Comparison of ENCODE assay signal across 17 cellular contexts in the genomic region with DNA sequence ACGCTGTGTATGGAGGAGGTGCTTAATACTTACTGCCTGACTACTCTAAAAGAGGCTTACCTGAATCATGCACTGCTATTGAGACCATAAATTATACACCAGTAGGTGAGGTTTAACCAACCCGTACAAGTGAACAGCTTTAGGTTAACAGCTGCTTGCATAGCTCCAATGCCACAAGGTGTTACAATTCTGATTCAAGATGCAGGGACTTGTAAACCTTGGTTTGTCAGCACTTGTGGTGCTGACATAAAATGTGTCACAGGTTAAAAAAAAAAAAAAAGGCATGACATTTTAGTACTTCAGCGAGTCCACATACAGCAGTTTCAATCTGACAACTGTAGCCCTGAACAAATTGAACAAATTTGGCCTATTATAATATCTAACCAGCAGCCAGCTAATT. TPM values are rescaled to one million over a fixed set of nuclear protein-coding genes. Genes with fewer than 3 reads are reported as not detected.
DNase-seq lines count a peak whose midpoint lies in the region; ATAC-seq and TF ChIP-seq lines count a peak whose summit lies in the region.
"Had no signal": no experiment of that assay in that cellular context is flagged by ENCODE, and none has a peak within 500 bp of the region (broad histone marks: within the 10 kb centered on the region; RNA-seq: fewer than 3 reads in every experiment).

No MANE protein-coding gene starts in this region.

- peak overlapping the region; percentile 15; the same call in 1 of the 2 replicates for H2AK5ac ChIP-seq in IMR-90 (ENCODE audit: low read depth, low read length)

- no peak overlapping the region; the same call in 1 of the 2 replicates for H4K91ac ChIP-seq in IMR-90 (ENCODE audit: insufficient read depth, low read depth, low read length)

- H3K79me1 ChIP-seq in IMR-90 (ENCODE audit: low read depth in 1 of 2, low read length in 2 of 2), result peaks cover 25 to 57% of the 10 kb centered on the region in 2 experiments

- no peaks in the 10 kb centered on the region for H3K27me3 Mint-ChIP-seq in CD4-positive, CD25-positive, alpha-beta regulatory T cell
- H3K27me3 Mint-ChIP-seq in neural crest cell (ENCODE audit: low read depth), result no peaks in the 10 kb centered on the region
- H3K27me3 Mint-ChIP-seq: stimulated activated memory B cell treated with anti-CD40 and anti-IgM and Interleukin-4, amounts not matched to agents 10 μg/mL and 1 μg/mL and 100 μg/mL, for 72 hours had no signal

- peak overlapping the region; percentile 78 for H2BK5ac ChIP-seq in IMR-90 (ENCODE audit: low read depth, low read length, poor library complexity, severe bottlenecking)

- H4K5ac ChIP-seq in IMR-90 (ENCODE audit: low read depth, low read length), result peak overlapping the region; percentile 42; the same call in 1 of the 2 replicates

- H3K9me1 ChIP-seq in IMR-90 (ENCODE audit: insufficient read depth, low read length), result peaks cover 29% of the 10 kb centered on the region

- dilution Hi-C loops in IMR-90 (cut with HindIII; ENCODE audit: low sequenced_read_pairs, unreplicated experiment), result no loop called here

- no peak for TF ChIP-seq POLR2A in IMR-90 (IDR thresholded peaks at IDR 0.05; ENCODE audit: low read depth, low read length)
- TF ChIP-seq POLR2A in gastroesophageal sphincter (IDR thresholded peaks at IDR 0.05), result no peak

- H3K27ac ChIP-seq in CD4-positive, CD25-positive, alpha-beta regulatory T cell (ENCODE audit: insufficient read depth, low read length, poor library complexity, severe bottlenecking), result no peak overlapping the region
- H3K27ac ChIP-seq in IMR-90 (ENCODE audit: insufficient read depth, low read length), result no peak overlapping the region
- no peak overlapping the region for H3K27ac ChIP-seq in gastroesophageal sphincter
- H3K27ac ChIP-seq: tibial artery had no signal

- BruUV-seq in IMR-90 (replicated peaks; lab: Mats Ljungman, UMichigan), result no TSS peak

- H3K27ac Mint-ChIP-seq in CD4-positive, CD25-positive, alpha-beta regulatory T cell, result peak overlapping the region in 2 of 3 donors; percentile 11 to 32
- peak overlapping the region; percentile 93 for H3K27ac Mint-ChIP-seq in neural crest cell (ENCODE audit: unreplicated experiment)
- H3K27ac Mint-ChIP-seq: stimulated activated memory B cell treated with anti-CD40 and anti-IgM and Interleukin-4, amounts not matched to agents 10 μg/mL and 1 μg/mL and 100 μg/mL, for 72 hours had no signal

- H3K9ac ChIP-seq in IMR-90 (ENCODE audit: low read depth, low read length), result no peak overlapping the region

- peaks cover 27% of the 10 kb centered on the region for H3K36me3 Mint-ChIP-seq in CD4-positive, CD25-positive, alpha-beta regulatory T cell
- peaks cover 2% of the 10 kb centered on the region for H3K36me3 Mint-ChIP-seq in neural crest cell (ENCODE audit: low read depth)

- H3K9me3 ChIP-seq in CD4-positive, CD25-positive, alpha-beta regulatory T cell (ENCODE audit: control insufficient read depth in 2 of 2, low read length in 2 of 2), result no peaks in the 10 kb centered on the region
- H3K9me3 ChIP-seq in IMR-90 (ENCODE audit: control insufficient read depth, insufficient read depth, low read length) (no peaks in the 10 kb centered on the region), HAP-1 (no peaks in the 10 kb centered on the region), gastroesophageal sphincter (no peaks in the 10 kb centered on the region)
- H3K9me3 ChIP-seq: tibial artery had no signal

- no peaks in the 10 kb centered on the region for H3K9me3 Mint-ChIP-seq in CD4-positive, CD25-positive, alpha-beta regulatory T cell
- H3K9me3 Mint-ChIP-seq in neural crest cell, result no peaks in the 10 kb centered on the region
- H3K9me3 Mint-ChIP-seq: mesothelial cell of epicardium; stimulated activated memory B cell treated with anti-CD40 and anti-IgM and Interleukin-4, amounts not matched to agents 10 μg/mL and 1 μg/mL and 100 μg/mL, for 72 hours had no signal

- H3K56ac ChIP-seq in IMR-90 (ENCODE audit: extremely low read depth, insufficient read depth, low read length), result no peak overlapping the region

- intact Hi-C loops in IMR-90 (cut with micrococcal nuclease), result no loop called here

- CTCF ChIA-PET in IMR-90 (lab: Yijun Ruan, JAX) (interaction anchor here (0.6 kb wide), 1 partner anchor 24 kb away, joined by 3 read pairs; no protein-coding TSS in a partner anchor), HEK293T (lab: Yijun Ruan, JAX) (no interaction called here)

- DNase-seq in CD4-positive, CD25-positive, alpha-beta regulatory T cell, result no peak
- no peak for DNase-seq in IMR-90
- DNase-seq in epithelial cell of esophagus (ENCODE audit: low read depth), result peak; percentile 43
- DNase-seq in neural crest cell (ENCODE audit: low read depth, low spot score), result no peak
- DNase-seq in HEK293T (ENCODE audit: extremely low spot score), result no peak
- DNase-seq in HAP-1 (ENCODE audit: low spot score in 2 of 2), result no peak
- no peak for DNase-seq in AG20443 (ENCODE audit: low spot score)
- DNase-seq: activated CD4-positive, alpha-beta T cell treated with anti-CD3 and anti-CD28 coated beads for 48 hours; activated CD8-positive, alpha-beta memory T cell treated with anti-CD3 and anti-CD28 coated beads, Interleukin-2, amount 50 U/mL, for 48 hours; activated naive CD4-positive, alpha-beta T cell; MM.1S; NCI-H187; NCI-H226; tibial artery had no signal

- TF ChIP-seq RAD21 in IMR-90 (IDR thresholded peaks at IDR 0.05; ENCODE audit: low read length), result no peak

- H3K18ac ChIP-seq in IMR-90 (ENCODE audit: low read depth, low read length), result peak overlapping the region; percentile 10; the same call in 1 of the 2 replicates

- TF ChIP-seq CTCF in IMR-90 (conservative IDR thresholded peaks at IDR 0.05; ENCODE audit: low read depth, low read length) (no peak), epithelial cell of esophagus (IDR thresholded peaks at IDR 0.05; ENCODE audit: insufficient read depth, low read depth, low read length, missing control alignments) (no peak), neural crest cell (conservative IDR thresholded peaks at IDR 0.05) (no peak), gastroesophageal sphincter (IDR thresholded peaks at IDR 0.05) (no peak)

- H3K14ac ChIP-seq in IMR-90 (replicated peaks; ENCODE audit: low read depth, low read length), result peak overlapping the region; percentile 59; the same call in 1 of the 2 replicates

- TF ChIP-seq EP300 in gastroesophageal sphincter (IDR thresholded peaks at IDR 0.05), result no peak

- H2AFZ ChIP-seq in IMR-90 (replicated peaks; ENCODE audit: low read length, poor library complexity), result no peak overlapping the region

- H3K4me3 Mint-ChIP-seq in CD4-positive, CD25-positive, alpha-beta regulatory T cell, result no peak overlapping the region
- peak overlapping the region; percentile 79 for H3K4me3 Mint-ChIP-seq in neural crest cell
- H3K4me3 Mint-ChIP-seq: mesothelial cell of epicardium; stimulated activated memory B cell treated with anti-CD40 and anti-IgM and Interleukin-4, amounts not matched to agents 10 μg/mL and 1 μg/mL and 100 μg/mL, for 72 hours had no signal

- peaks cover 56% of the 10 kb centered on the region for H3K36me3 ChIP-seq in CD4-positive, CD25-positive, alpha-beta regulatory T cell (ENCODE audit: control insufficient read depth, insufficient read depth, low read length)
- H3K36me3 ChIP-seq in IMR-90 (ENCODE audit: control insufficient read depth, insufficient read depth, low read length) (peaks cover 12% of the 10 kb centered on the region), HAP-1 (replicated peaks) (peaks cover 16% of the 10 kb centered on the region), gastroesophageal sphincter (peaks cover 0 to 31% of the 10 kb centered on the region in 2 donors)

- ATAC-seq in CD4-positive, CD25-positive, alpha-beta regulatory T cell (ENCODE audit: low read depth in 2 of 2), result no peak
- ATAC-seq in IMR-90 (ENCODE audit: low read depth), result no peak
- no peak for ATAC-seq in gastroesophageal sphincter
- ATAC-seq: stimulated activated memory B cell treated with anti-CD40 and anti-IgM and Interleukin-4, amounts not matched to agents 10 μg/mL and 1 μg/mL and 100 μg/mL, for 72 hours had no signal

- peak overlapping the region; percentile 41; the same call in 1 of the 2 replicates for H3K23ac ChIP-seq in IMR-90 (ENCODE audit: low read depth, low read length)

- H3K4me3 ChIP-seq in CD4-positive, CD25-positive, alpha-beta regulatory T cell (ENCODE audit: low read depth, low read length), result no peak overlapping the region
- H3K4me3 ChIP-seq in IMR-90 (ENCODE audit: insufficient read depth, low read depth, low read length) (no peak overlapping the region), epithelial cell of esophagus (ENCODE audit: low read length) (no peak overlapping the region), HAP-1 (no peak overlapping the region), gastroesophageal sphincter (no peak overlapping the region)
- H3K4me3 ChIP-seq: tibial artery had no signal

- H2BK120ac ChIP-seq in IMR-90 (ENCODE audit: low read depth, low read length), result peak overlapping the region; percentile 50; the same call in 1 of the 2 replicates

- H3K4me1 Mint-ChIP-seq in CD4-positive, CD25-positive, alpha-beta regulatory T cell, result peaks cover 5 to 21% (median 14%) of the 10 kb centered on the region in 4 donors
- H3K4me1 Mint-ChIP-seq in neural crest cell, result peaks cover 42% of the 10 kb centered on the region

- no peaks in the 10 kb centered on the region for H3K27me3 ChIP-seq in CD4-positive, CD25-positive, alpha-beta regulatory T cell (ENCODE audit: control insufficient read depth, insufficient read depth, low read length)
- H3K27me3 ChIP-seq in IMR-90 (ENCODE audit: control insufficient read depth, insufficient read depth, low read length) (no peaks in the 10 kb centered on the region), HAP-1 (ENCODE audit: low read depth) (no peaks in the 10 kb centered on the region), gastroesophageal sphincter (no peaks in the 10 kb centered on the region)
- H3K27me3 ChIP-seq: tibial artery had no signal

- H4K8ac ChIP-seq in IMR-90 (ENCODE audit: low read depth in 2 of 2, low read length in 2 of 2), result peak overlapping the region; percentile 48 to 86; a peak in 3 of 4 replicates

- no peaks in the 10 kb centered on the region for H3K4me1 ChIP-seq in CD4-positive, CD25-positive, alpha-beta regulatory T cell (ENCODE audit: control insufficient read depth, insufficient read depth, low read length, poor library complexity, severe bottlenecking)
- H3K4me1 ChIP-seq in IMR-90 (ENCODE audit: control insufficient read depth, insufficient read depth, low read length), result peaks cover 36% of the 10 kb centered on the region
- no peaks in the 10 kb centered on the region for H3K4me1 ChIP-seq in HAP-1
- H3K4me1 ChIP-seq in gastroesophageal sphincter, result peaks cover 10 to 68% (median 16%) of the 10 kb centered on the region in 3 donors

- no CpG with 5 or more reads among the region's 3 CpGs for WGBS in IMR-90 (ENCODE audit: extremely low coverage in 2 of 2, insufficient read length in 1 of 2), 2 experiments
- WGBS in gastroesophageal sphincter (ENCODE audit: low coverage in 1 of 2), 2 donors, result 73 to 93% methylated on average over 2 of the region's 3 CpGs

- peak overlapping the region; percentile 55 for H3K4ac ChIP-seq in IMR-90 (ENCODE audit: low read depth, low read length)

- POLR2A ChIA-PET in IMR-90 (lab: Charles Lee; ENCODE audit: unreplicated experiment), result no interaction called here
- POLR2A ChIA-PET in HEK293T (lab: Yijun Ruan, JAX), result no interaction called here

- H2BK15ac ChIP-seq in IMR-90 (ENCODE audit: low read depth, low read length), result peak overlapping the region; percentile 67; the same call in 1 of the 3 replicates

- H2AK9ac ChIP-seq in IMR-90 (replicated peaks; ENCODE audit: low read depth, low read length, poor library complexity), result no peak overlapping the region

- in situ Hi-C loops in IMR-90 (cut with MboI; ENCODE audit: low sequenced_read_pairs), result no loop called here
- in situ Hi-C loops in HAP-1 (cut with MboI; ENCODE audit: low sequenced_read_pairs), result no loop called here

- no peak overlapping the region for H3K4me2 ChIP-seq in IMR-90 (ENCODE audit: low read depth, low read length)

- H4K20me1 ChIP-seq in IMR-90 (ENCODE audit: insufficient read depth, low read length), result no peaks in the 10 kb centered on the region

- H2BK20ac ChIP-seq in IMR-90 (ENCODE audit: low read depth, low read length), result peak overlapping the region; percentile 53

RNA-seq across cellular contexts. Expression of gene TCHP, which starts 44.5 kb away (rescaled TPM):
- total RNA-seq in CD4-positive, CD25-positive, alpha-beta regulatory T cell, result 29.8 TPM
- 10 to 100 TPM in 2 of 4 donors, 1 to 10 TPM in 2; 9.0 to 11.7 (median 9.8) TPM for polyA plus RNA-seq in CD4-positive, CD25-positive, alpha-beta regulatory T cell
- total RNA-seq in IMR-90 (2012; rRNA removed), result 6.1 and 11.4 TPM in 2 replicates
- 10.9 and 13.4 TPM in 2 replicates for polyA plus RNA-seq in IMR-90 (2012; rRNA removed)
- 9.3 and 11.2 TPM in 2 replicates for polyA plus RNA-seq in IMR-90 (2012; cell fraction: cytosol; rRNA removed)
- 40.1 and 40.5 TPM in 2 replicates for polyA plus RNA-seq in IMR-90 (2012; cell fraction: nucleus; rRNA removed; ENCODE audit: low replicate concordance)
- 27.6 and 31.4 TPM in 2 replicates for total RNA-seq in neural crest cell
- total RNA-seq in gastroesophageal sphincter, result 10 to 100 TPM; 12.4 to 29.4 (median 17.6) TPM

RNA-seq across cellular contexts. Expression of gene GIT2, which starts 51.6 kb away (rescaled TPM):
- total RNA-seq in CD4-positive, CD25-positive, alpha-beta regulatory T cell, result 95.3 TPM
- polyA plus RNA-seq in CD4-positive, CD25-positive, alpha-beta regulatory T cell, result 10 to 100 TPM; 79.0 to 87.6 (median 81.7) TPM
- 60.5 and 71.9 TPM in 2 replicates for total RNA-seq in IMR-90 (2012; rRNA removed)
- polyA plus RNA-seq in IMR-90 (2012; rRNA removed), result 43.0 and 48.0 TPM in 2 replicates
- polyA plus RNA-seq in IMR-90 (2012; cell fraction: cytosol; rRNA removed), result 20.8 and 21.1 TPM in 2 replicates
- 42.7 and 138 TPM in 2 replicates for polyA plus RNA-seq in IMR-90 (2012; cell fraction: nucleus; rRNA removed; ENCODE audit: low replicate concordance)
- 31.1 and 36.8 TPM in 2 replicates for total RNA-seq in neural crest cell
- total RNA-seq in gastroesophageal sphincter, result 10 to 100 TPM; 36.8 to 52.8 (median 42.3) TPM

RNA-seq across cellular contexts. Expression of gene ANKRD13A, which starts 54.7 kb away (rescaled TPM):
- total RNA-seq in CD4-positive, CD25-positive, alpha-beta regulatory T cell, result 71.0 TPM
- polyA plus RNA-seq in CD4-positive, CD25-positive, alpha-beta regulatory T cell, result 10 to 100 TPM; 36.6 to 48.2 (median 41.1) TPM
- total RNA-seq in IMR-90 (2012; rRNA removed), result 364 and 449 TPM in 2 replicates
- polyA plus RNA-seq in IMR-90 (2012; rRNA removed), result 299 and 308 TPM in 2 replicates
- 51.0 and 243 TPM in 2 replicates for polyA plus RNA-seq in IMR-90 (2012; cell fraction: cytosol; rRNA removed)
- polyA plus RNA-seq in IMR-90 (2012; cell fraction: nucleus; rRNA removed; ENCODE audit: low replicate concordance), result 516 and 695 TPM in 2 replicates
- total RNA-seq in neural crest cell, result 29.5 and 30.0 TPM in 2 replicates
- total RNA-seq in gastroesophageal sphincter, result 100 to 1,000 TPM; 141 to 182 (median 153) TPM
